38 cellular contexts compared by ENCODE assay signal in genomic region chr6:107392069-107392468, GRCh38.
"Had no signal": no experiment of that assay in that cellular context is flagged by ENCODE, and none has a peak within 500 bp of the region (broad histone marks: within the 10 kb centered on the region; RNA-seq: fewer than 3 reads in every experiment).

No MANE protein-coding gene starts in this region.

- ATAC-seq: activated CD4-positive, alpha-beta T cell treated with anti-CD3 and anti-CD28 coated beads for 36 hours; activated CD4-positive, CD25-positive, alpha-beta regulatory T cell treated with anti-CD3 and anti-CD28 coated beads, Interleukin-2, amount 50 U/mL, for 24 hours; activated CD8-positive, alpha-beta T cell treated with anti-CD3 and anti-CD28 coated beads, Interleukin-2, amount 10 ng/mL, durations not matched to agents 7 days and 5 days; activated naive CD4-positive, alpha-beta T cell treated with anti-CD3 and anti-CD28 coated beads, Interleukin-2, amount 50 U/mL, for 72 hours; activated T-cell treated with anti-CD3 and anti-CD28 coated beads, Interleukin-2, amount 50 U/mL, for 4 hours; PC-3; WTC11 had no signal

- H3K27ac ChIP-seq: brain microvascular endothelial cell, Peyer's patch, SJSA1 had no signal

- H3K9me3 ChIP-seq: SJSA1 had no signal

- H3K27ac Mint-ChIP-seq: activated CD4-positive, alpha-beta T cell treated with anti-CD3 and anti-CD28 coated beads for 36 hours; activated CD4-positive, alpha-beta T cell treated with anti-CD3 and anti-CD28 coated beads, Interleukin-2, amount 10 ng/mL, durations not matched to agents 7 days and 5 days; activated CD8-positive, alpha-beta T cell treated with anti-CD3 and anti-CD28 coated beads, Interleukin-2, amount 10 ng/mL, durations not matched to agents 7 days and 5 days; activated naive CD4-positive, alpha-beta T cell treated with anti-CD3 and anti-CD28 coated beads for 36 hours; activated naive CD4-positive, alpha-beta T cell treated with anti-CD3 and anti-CD28 coated beads, Interleukin-2, amount 50 U/mL, for 72 hours; activated T-helper 1 cell treated with anti-CD3 and anti-CD28 coated beads, Interleukin-12 subunit alpha, Interleukin-12 subunit beta, Interleukin-2, Interleukin-4 antibody, amounts not matched to agents 30 ng/mL and 10 ng/mL and 1 ng/mL, durations not matched to agents 14 hours and 24 hours and 36 hours; T-helper 1 cell treated with Interleukin-12 subunit alpha and Interleukin-12 subunit beta and Interleukin-4 antibody, amounts not matched to agents 30 μg/mL and 1 μg/mL, for 36 hours; T-helper 2 cell treated with Interferon-gamma antibody and Interleukin-4, amounts not matched to agents 5 μg/mL and 100 μg/mL, for 36 hours; WTC11 had no signal

- DNase-seq: activated CD4-positive, alpha-beta T cell treated with anti-CD3 and anti-CD28 coated beads for 36 hours; activated CD4-positive, alpha-beta T cell treated with anti-CD3 and anti-CD28 coated beads, Interleukin-2, amount 10 ng/mL, durations not matched to agents 7 days and 5 days; activated CD4-positive, alpha-beta T cell treated with anti-CD3 and anti-CD28 coated beads, Interleukin-2, amount 50 U/mL, for 48 hours; activated CD8-positive, alpha-beta T cell treated with anti-CD3 and anti-CD28 coated beads, Interleukin-2, amount 10 ng/mL, durations not matched to agents 7 days and 5 days; activated gamma-delta T cell treated with Interleukin-2 at 50 U/mL for 16 hours; activated naive CD4-positive, alpha-beta T cell treated with anti-CD3 and anti-CD28 coated beads for 36 hours; activated T-cell treated with anti-CD3 and anti-CD28 coated beads for 4 hours; activated T-cell treated with anti-CD3 and anti-CD28 coated beads, Interleukin-2, amount 50 U/mL, for 4 hours; amniotic stem cell; aorta; brain microvascular endothelial cell; MM.1S; MV-4-11; NCI-H1092; NCI-H1417; NCI-H146; NCI-H187; NCI-H2029 treated with DMSO at 0.1 percent for 48 hours; NCI-H2107; NCI-H2171; NCI-H510A; NCI-H526; NCI-H748 treated with DMSO at 0.1 percent for 48 hours; NK-92 treated with Interleukin-12 subunit alpha and Interleukin-12 subunit beta, amount 100 ng/mL, for 24 hours; PC-3; Peyer's patch; RPMI8226; SHP77 treated with DMSO at 0.1 percent for 48 hours; SK-N-SH had no signal

- H3K4me3 Mint-ChIP-seq: activated CD4-positive, alpha-beta T cell treated with anti-CD3 and anti-CD28 coated beads for 36 hours; activated CD4-positive, alpha-beta T cell treated with anti-CD3 and anti-CD28 coated beads, Interleukin-2, amount 10 ng/mL, durations not matched to agents 7 days and 5 days; activated CD8-positive, alpha-beta T cell treated with anti-CD3 and anti-CD28 coated beads, Interleukin-2, amount 10 ng/mL, durations not matched to agents 7 days and 5 days; activated naive CD4-positive, alpha-beta T cell treated with anti-CD3 and anti-CD28 coated beads for 36 hours; activated T-cell treated with anti-CD3 and anti-CD28 coated beads, Interleukin-2, amount 50 U/mL, for 4 hours; activated T-helper 1 cell treated with anti-CD3 and anti-CD28 coated beads, Interleukin-12 subunit alpha, Interleukin-12 subunit beta, Interleukin-2, Interleukin-4 antibody, amounts not matched to agents 30 ng/mL and 10 ng/mL and 1 ng/mL, durations not matched to agents 14 hours and 24 hours and 36 hours; central memory CD8-positive, alpha-beta T cell; T-helper 1 cell treated with Interleukin-12 subunit alpha and Interleukin-12 subunit beta and Interleukin-4 antibody, amounts not matched to agents 30 μg/mL and 1 μg/mL, for 36 hours; T-helper 2 cell treated with Interferon-gamma antibody and Interleukin-4, amounts not matched to agents 5 μg/mL and 100 μg/mL, for 36 hours; WTC11 had no signal

- H3K9ac ChIP-seq: SK-N-SH had no signal

- H3K27me3 Mint-ChIP-seq: activated CD4-positive, alpha-beta T cell treated with anti-CD3 and anti-CD28 coated beads for 36 hours; activated CD4-positive, alpha-beta T cell treated with anti-CD3 and anti-CD28 coated beads, Interleukin-2, amount 10 ng/mL, durations not matched to agents 7 days and 5 days; central memory CD8-positive, alpha-beta T cell had no signal

- FAIRE-seq: TTC549 had no signal

- H3K4me2 ChIP-seq: SK-N-SH had no signal

- H3K27me3 ChIP-seq: brain microvascular endothelial cell, Peyer's patch, SJSA1 had no signal

- H3K4me1 ChIP-seq: Peyer's patch, SJSA1 had no signal

- H3K4me1 Mint-ChIP-seq: activated CD4-positive, alpha-beta T cell treated with anti-CD3 and anti-CD28 coated beads, Interleukin-2, amount 10 ng/mL, durations not matched to agents 7 days and 5 days; WTC11 had no signal

- H3K4me3 ChIP-seq: Peyer's patch, SJSA1 had no signal

- H3K36me3 ChIP-seq: brain microvascular endothelial cell, Peyer's patch, SJSA1 had no signal
